ENCODE assay signal across 8 cellular contexts in genomic region chr19:46428278-46429141, GRCh38. TPM values are rescaled to one million over a fixed set of nuclear protein-coding genes. Genes with fewer than 3 reads are reported as not detected.
DNase-seq lines count a peak whose midpoint lies in the region; ATAC-seq and TF ChIP-seq lines count a peak whose summit lies in the region.

TSS of gene PNMA8C (minus strand) at chr19:46428936. CDS start at chr19:46428359, 577 bp downstream.

- H3K36me3 ChIP-seq in iPS DF 6.9 (ENCODE audit: control insufficient read depth, insufficient read depth, low read length), result no peaks in the 10 kb centered on the region
- H3K36me3 ChIP-seq in sigmoid colon, result no peaks in the 10 kb centered on the region

- H3K4me3 ChIP-seq in iPS DF 6.9 (ENCODE audit: low read length), result peak within 1 kb of the TSS; percentile 19; the same call in 1 of the 2 replicates
- peak within 1 kb of the TSS in 3 of 4 donors; percentile 6 to 38 (median 31) for H3K4me3 ChIP-seq in sigmoid colon

- H3K27ac ChIP-seq in iPS DF 6.9 (ENCODE audit: low read length), result no peak within 1 kb of the TSS
- peak within 1 kb of the TSS in 1 of 4 donors; percentile 9 for H3K27ac ChIP-seq in sigmoid colon

- no peaks in the 10 kb centered on the region for H3K36me3 Mint-ChIP-seq in T-cell

- peaks cover 29 to 32% (median 32%) of the 10 kb centered on the region in 3 donors for H3K4me1 Mint-ChIP-seq in T-cell

- CTCF ChIA-PET in T-cell (lab: Charles Lee), result no interaction called here

- no peak within 1 kb of the TSS for H3K27ac Mint-ChIP-seq in T-cell

- no peak for TF ChIP-seq POLR2A in sigmoid colon (IDR thresholded peaks at IDR 0.05)

- H3K27me3 Mint-ChIP-seq in T-cell, result peaks cover 62 to 79% of the 10 kb centered on the region in 2 donors

- intact Hi-C loops in sigmoid colon (cut with DNase I), result no loop called here

- WGBS in iPS DF 6.9 (ENCODE audit: insufficient coverage, insufficient read length), result no CpG with 5 or more reads among the region's 50 CpGs
- WGBS in sigmoid colon, 2 donors, result 24 to 26% methylated on average over 50 of the region's 50 CpGs

- POLR2A ChIA-PET in T-cell (lab: Charles Lee), result no interaction called here

- H3K4me3 Mint-ChIP-seq in T-cell, result peak within 1 kb of the TSS; percentile 57 to 83 (median 66)

- DNase-seq in HT-29 (ENCODE audit: low spot score) (peak; percentile 44), T-cell (peak in 28 of 34 experiments; percentile 12 to 52 (median 28)), astrocyte of the hippocampus (ENCODE audit: low read depth, low spot score) (peak; percentile 91), iPS DF 6.9 (ENCODE audit: low read depth, low spot score) (peak; percentile 85), sigmoid colon (peak; percentile 82), NAMALWA (ENCODE audit: low spot score) (no peak), NCI-H2171 treated with DMSO at 0.1 percent for 48 hours (lab: John Stamatoyannopoulos, UW) (no peak), AML-193 (lab: John Stamatoyannopoulos, UW) (no peak)

- TF ChIP-seq EP300 in sigmoid colon (IDR thresholded peaks at IDR 0.05), result no peak

- no peak for TF ChIP-seq CTCF in sigmoid colon (IDR thresholded peaks at IDR 0.05)

- no peaks in the 10 kb centered on the region; the same call in 1 of the 2 replicates for H3K27me3 ChIP-seq in iPS DF 6.9 (ENCODE audit: control insufficient read depth, insufficient read depth, low read length)
- H3K27me3 ChIP-seq in sigmoid colon, result peaks cover 0 to 56% (median 26%) of the 10 kb centered on the region in 3 donors

- H3K9me3 ChIP-seq in iPS DF 6.9 (ENCODE audit: control insufficient read depth, insufficient read depth, low read length), result no peaks in the 10 kb centered on the region
- H3K9me3 ChIP-seq in sigmoid colon, result no peaks in the 10 kb centered on the region

- no peaks in the 10 kb centered on the region for H3K9me3 Mint-ChIP-seq in T-cell

- ATAC-seq in T-cell (replicated peaks in 1 of 4), result peak; percentile 31 to 77 (median 70)

- H3K4me1 ChIP-seq in iPS DF 6.9 (ENCODE audit: control insufficient read depth, insufficient read depth, low read length) (no peaks in the 10 kb centered on the region), sigmoid colon (peaks cover 0 to 24% (median 15%) of the 10 kb centered on the region in 4 donors)

RNA-seq across cellular contexts. Expression of gene PNMA8C, which starts in this region (rescaled TPM):
- total RNA-seq in HT-29 (2014; rRNA removed; shearing (Covaris generic)), result 0.05 TPM in 1 of 2 replicates, not detected in the other
- total RNA-seq in T-cell (not detected), sigmoid colon (under 1 TPM in 3 of 4 donors, not detected in 1; 0.27 to 0.36 (median 0.28) TPM)
- polyA plus RNA-seq in sigmoid colon, result under 1 TPM in 2 of 3 donors, not detected in 1; 0.23 to 0.25 TPM

Comparison
In these comparisons a context has a peak if more than half of its experiments do, and no peak if none do; other contexts are left out.
1. Peak in DNase-seq in HT-29; RNA of the gene not detected or under 1 TPM.
2. Peak in DNase-seq and ATAC-seq in T-cell; RNA of the gene not detected or under 1 TPM.
3. Peak in DNase-seq and H3K4me3 ChIP-seq in sigmoid colon; RNA of the gene not detected or under 1 TPM.
4. DNase-seq: peak in astrocyte of the hippocampus (single experiment) and iPS DF 6.9 (single experiment); none in NAMALWA (single experiment), NCI-H2171 treated with DMSO at 0.1 percent for 48 hours (single experiment) and AML-193 (0 of 2).